In genomic region chr2:119252186-119253113, GRCh38 we compare ENCODE assay signal across 11 cellular contexts. TPM values are rescaled to one million over a fixed set of nuclear protein-coding genes. Genes with fewer than 3 reads are reported as not detected.
DNase-seq lines count a peak whose midpoint lies in the region; ATAC-seq, FAIRE-seq and TF ChIP-seq lines count a peak whose summit lies in the region.
"Had no signal": no experiment of that assay in that cellular context is flagged by ENCODE, and none has a peak within 500 bp of the region (broad histone marks: within the 10 kb centered on the region; RNA-seq: fewer than 3 reads in every experiment).

No MANE protein-coding gene starts in this region.

- H3K27ac ChIP-seq in endothelial cell of umbilical vein (ENCODE audit: insufficient read depth, low read depth, low read length) = peak overlapping the region; percentile 88
- H3K27ac ChIP-seq: HL-60 had no signal

- peak overlapping the region; percentile 20 for H2AFZ ChIP-seq in endothelial cell of umbilical vein (ENCODE audit: low read depth, low read length)

- TF ChIP-seq POLR2A in endothelial cell of umbilical vein (IDR thresholded peaks at IDR 0.05; ENCODE audit: low read depth, low read length) = no peak

- no peaks in the 10 kb centered on the region for H3K36me3 ChIP-seq in endothelial cell of umbilical vein (ENCODE audit: control insufficient read depth in 2 of 2, extremely low read depth in 1 of 2, insufficient read depth in 2 of 2, low read length in 2 of 2)
- H3K36me3 ChIP-seq: ovary had no signal

- FAIRE-seq in RCC 7860 (lab: Jason Lieb, UNC) (peak; percentile 99), endothelial cell of umbilical vein (lab: Jason Lieb, UNC) (peak; percentile 99)

- H3K9ac ChIP-seq in endothelial cell of umbilical vein (replicated peaks; ENCODE audit: extremely low read depth, insufficient read depth, low read length) = peak overlapping the region; percentile 31

- dilution Hi-C loops in endothelial cell of umbilical vein (cut with MboI; ENCODE audit: extremely low pct_ligation_motif_present, low sequenced_read_pairs) = no loop called here

- H3K9me3 ChIP-seq in endothelial cell of umbilical vein (replicated peaks; ENCODE audit: control insufficient read depth, insufficient read depth, low read length) = no peaks in the 10 kb centered on the region
- H3K9me3 ChIP-seq: ovary had no signal

- no peaks in the 10 kb centered on the region for H4K20me1 ChIP-seq in endothelial cell of umbilical vein (replicated peaks; ENCODE audit: control insufficient read depth, extremely low read depth, insufficient read depth, low read length)

- CTCF ChIA-PET in endothelial cell of umbilical vein (lab: Charles Lee) = interaction anchor here (0.9 to 5.9 kb wide), 6 partner anchors 12 to 371 kb away, joined by 3 to 32 read pairs (median 4); no protein-coding TSS in a partner anchor

- H3K27me3 ChIP-seq in endothelial cell of umbilical vein (ENCODE audit: control insufficient read depth in 2 of 2, insufficient read depth in 2 of 2, low read length in 2 of 2) = no peaks in the 10 kb centered on the region
- H3K27me3 ChIP-seq: ovary had no signal

- no peak overlapping the region for H3K4me3 ChIP-seq in endothelial cell of umbilical vein (replicated peaks in 1 of 3; ENCODE audit: insufficient read depth in 1 of 3, low read depth in 1 of 3, low read length in 3 of 3)
- H3K4me3 ChIP-seq: ovary had no signal

- TF ChIP-seq CTCF in endothelial cell of umbilical vein (IDR thresholded peaks at IDR 0.05; ENCODE audit: extremely low read depth in 1 of 2, insufficient read depth in 1 of 2, low read depth in 1 of 2, low read length in 2 of 2) = no peak
- TF ChIP-seq CTCF in omental fat pad (IDR thresholded peaks at IDR 0.05) = no peak

- POLR2A ChIA-PET in endothelial cell of umbilical vein (lab: Charles Lee) = interaction anchor here (0.6 kb wide), 1 partner anchor 1266 kb away, joined by 3 read pairs; no protein-coding TSS in a partner anchor

- ATAC-seq in omental fat pad (ENCODE audit: low FRiP score) = peak; percentile 60
- no peak for ATAC-seq in GM18502 (IDR thresholded peaks at IDR 0.05; ENCODE audit: poor library complexity, unreplicated experiment)

- intact Hi-C loops in endothelial cell of umbilical vein (cut with micrococcal nuclease) = loop anchor here (2.0 to 10.0 kb wide), 3 partner anchors 22 to 112 kb away; partner anchors contain the start of genes C2orf76, DBI and STEAP3

- peaks cover 2% of the 10 kb centered on the region for H3K79me2 ChIP-seq in endothelial cell of umbilical vein (ENCODE audit: control insufficient read depth, insufficient read depth, low read length)

- peak; percentile 98 for DNase-seq in ELR (ENCODE audit: low read depth)
- peak; percentile 98 for DNase-seq in RCC 7860 (ENCODE audit: low spot score)
- DNase-seq in endothelial cell of umbilical vein (ENCODE audit: low read depth, low spot score) = peak; percentile 86
- DNase-seq in omental fat pad (ENCODE audit: low spot score) = no peak
- DNase-seq in MV-4-11 (lab: John Stamatoyannopoulos, UW) = no peak
- no peak for DNase-seq in NCI-H1694 (lab: John Stamatoyannopoulos, UW)
- no peak for DNase-seq in NAMALWA (ENCODE audit: low spot score)
- DNase-seq: NCI-H446 treated with DMSO at 0.1 percent for 48 hours, ovary had no signal

- H3K4me1 ChIP-seq in endothelial cell of umbilical vein (ENCODE audit: control insufficient read depth, extremely low read depth, insufficient read depth, low read length) = peaks cover 36% of the 10 kb centered on the region

- no peaks in the 10 kb centered on the region for H3K9me1 ChIP-seq in endothelial cell of umbilical vein (replicated peaks; ENCODE audit: control insufficient read depth, extremely low read depth, insufficient read depth, low read length)

- no TSS peak for BruUV-seq in endothelial cell of umbilical vein (replicated peaks; lab: Mats Ljungman, UMichigan)

- peak overlapping the region; percentile 6 for H3K4me2 ChIP-seq in endothelial cell of umbilical vein (ENCODE audit: insufficient read depth, low read length)

TF ChIP-seq in endothelial cell of umbilical vein, 7 proteins besides CTCF, POLR2A, EP300 and RAD21:
- TF ChIP-seq MYC (IDR thresholded peaks at IDR 0.05; ENCODE audit: low read depth, low read length) (no peak), JUN (IDR thresholded peaks at IDR 0.05; ENCODE audit: borderline replicate concordance, insufficient read depth, insufficient read length, low read depth) (peak; percentile 50), POLR2AphosphoS5 (IDR thresholded peaks at IDR 0.05; ENCODE audit: insufficient read depth, low read depth, low read length) (peak; percentile 53), EZH2 (IDR thresholded peaks at IDR 0.05; ENCODE audit: borderline replicate concordance, low read depth, low read length, severe bottlenecking) (no peak)

RNA-seq across cellular contexts. Expression of gene STEAP3, which starts 28.8 kb away (rescaled TPM):
- total RNA-seq in endothelial cell of umbilical vein (12.7 and 17.4 TPM in 2 replicates), omental fat pad (10 to 100 TPM in 3 of 4 donors, 1 to 10 TPM in 1; 9.4 to 22.4 (median 16.3) TPM)
- polyA plus RNA-seq in endothelial cell of umbilical vein = 8.6 and 10.6 TPM in 2 replicates
- polyA plus RNA-seq in endothelial cell of umbilical vein (2011; cell fraction: cytosol; rRNA removed) = 6.8 and 7.0 TPM in 2 replicates
- polyA plus RNA-seq in endothelial cell of umbilical vein (2011; cell fraction: nucleus; rRNA removed) = 7.4 and 7.9 TPM in 2 replicates
- polyA plus RNA-seq in endothelial cell of umbilical vein (2012) = 21.2 and 25.6 TPM in 2 replicates
- polyA minus RNA-seq in endothelial cell of umbilical vein = 7.0 and 8.4 TPM in 2 replicates
- polyA minus RNA-seq in endothelial cell of umbilical vein (2011; cell fraction: cytosol; rRNA and poly(A)+ RNA removed) = 9.5 TPM
- polyA minus RNA-seq in endothelial cell of umbilical vein (2011; cell fraction: nucleus; rRNA and poly(A)+ RNA removed) = 4.7 and 5.1 TPM in 2 replicates

Comparison
In these comparisons a context has a peak if more than half of its experiments do, and no peak if none do; other contexts are left out.
1. DNase-seq: peak in ELR (single experiment), RCC 7860 (single experiment) and endothelial cell of umbilical vein (single experiment); none in omental fat pad (single experiment), MV-4-11 (single experiment), NCI-H1694 (single experiment) and NAMALWA (single experiment).